Comparison of ENCODE assay signal across 8 cellular contexts in genomic region chr4:143183513-143184216, GRCh38. TPM values are rescaled to one million over a fixed set of nuclear protein-coding genes. Genes with fewer than 3 reads are reported as not detected.
DNase-seq lines count a peak whose midpoint lies in the region; ATAC-seq, FAIRE-seq and TF ChIP-seq lines count a peak whose summit lies in the region.
"Had no signal": no experiment of that assay in that cellular context is flagged by ENCODE, and none has a peak within 500 bp of the region (broad histone marks: within the 10 kb centered on the region; RNA-seq: fewer than 3 reads in every experiment).

No MANE protein-coding gene starts in this region.

- TF ChIP-seq CTCF in HCT116 (IDR thresholded peaks at IDR 0.05 in 2 of 3, conservative IDR thresholded peaks at IDR 0.05 in 1 of 3; ENCODE audit: borderline replicate concordance in 1 of 3, insufficient read depth in 1 of 3, low read depth in 2 of 3, low read length in 2 of 3): no peak
- TF ChIP-seq CTCF in esophagus muscularis mucosa (IDR thresholded peaks at IDR 0.05): no peak

- CTCF ChIA-PET in HCT116 (lab: Charles Lee): no interaction called here

- no peaks in the 10 kb centered on the region for H3K9me2 ChIP-seq in HCT116 (ENCODE audit: insufficient read depth)

- TF ChIP-seq EP300 in esophagus muscularis mucosa (IDR thresholded peaks at IDR 0.05): no peak

- RAD21 ChIA-PET in HCT116 (lab: Charles Lee; ENCODE audit: low non-redundant PET in 1 of 2, low total read pairs in 2 of 2, uncharacterized antibody in 2 of 2, unreplicated experiment in 2 of 2): no interaction called here

- no peak for FAIRE-seq in H54 (lab: Jason Lieb, UNC)
- FAIRE-seq: TTC549 had no signal

- peaks cover 47% of the 10 kb centered on the region for H3K79me2 ChIP-seq in HCT116 (ENCODE audit: insufficient read depth, low read length)

- H3K27ac ChIP-seq in HCT116 (ENCODE audit: low read depth, low read length) (peak overlapping the region; percentile 90), SJCRH30 (peak overlapping the region; percentile 75), esophagus muscularis mucosa (replicated peaks in 1 of 4) (peak overlapping the region; percentile 90 to 96 (median 92))

- peak overlapping the region; percentile 92 for H2AFZ ChIP-seq in HCT116 (ENCODE audit: low read depth, low read length, poor library complexity, severe bottlenecking)

- H3K4me2 ChIP-seq in HCT116 (ENCODE audit: low read length): peak overlapping the region; percentile 89

- 50% methylated on average over 9 of the region's 9 CpGs for WGBS in esophagus muscularis mucosa

- no peak for TF ChIP-seq POLR2A in HCT116 (IDR thresholded peaks at IDR 0.05; ENCODE audit: borderline replicate concordance, extremely low read depth, insufficient read depth, insufficient read length)
- no peak for TF ChIP-seq POLR2A in esophagus muscularis mucosa (IDR thresholded peaks at IDR 0.05; ENCODE audit: low read depth)
- TF ChIP-seq POLR2A in H54 (IDR thresholded peaks at IDR 0.05; ENCODE audit: low read depth, low read length): no peak

- H3K9ac ChIP-seq in HCT116 (ENCODE audit: low read length): peak overlapping the region; percentile 92

- BruUV-seq in HCT116 (replicated peaks; lab: Mats Ljungman, UMichigan): TSS peak; percentile 93

- H3K27me3 ChIP-seq in HCT116 (ENCODE audit: insufficient read depth, low read length) (no peaks in the 10 kb centered on the region), SJCRH30 (no peaks in the 10 kb centered on the region), esophagus muscularis mucosa (no peaks in the 10 kb centered on the region)

- H3K36me3 ChIP-seq in HCT116 (ENCODE audit: control insufficient read depth in 1 of 2, insufficient read depth in 2 of 2, low read length in 2 of 2): peaks cover 1 to 9% of the 10 kb centered on the region in 2 experiments; a peak in 2 of 4 replicates
- peaks cover 3% of the 10 kb centered on the region; the same call in 1 of the 2 replicates for H3K36me3 ChIP-seq in SJCRH30
- H3K36me3 ChIP-seq in esophagus muscularis mucosa: peaks cover 0 to 3% (median 0%) of the 10 kb centered on the region in 4 donors

- no peak for TF ChIP-seq RAD21 in HCT116 (IDR thresholded peaks at IDR 0.05; ENCODE audit: low read depth)

- H3K4me3 ChIP-seq in HCT116 (replicated peaks in 1 of 2; ENCODE audit: low read depth in 1 of 2, low read length in 2 of 2) (peak overlapping the region; percentile 54 to 87), SJCRH30 (peak overlapping the region; percentile 96), esophagus muscularis mucosa (peak overlapping the region; percentile 73 to 89 (median 85))

- intact Hi-C loops in HCT116 (cut with micrococcal nuclease): loop anchor here (10.0 kb wide), 1 partner anchor 151 kb away; the partner anchor contains the start of gene GAB1
- intact Hi-C loops in esophagus muscularis mucosa (cut with DNase I): no loop called here

- ATAC-seq in HCT116: no peak
- ATAC-seq in GM19397 (IDR thresholded peaks at IDR 0.05; ENCODE audit: unreplicated experiment): no peak

- peaks cover 8% of the 10 kb centered on the region; the same call in 1 of the 2 replicates for H4K20me1 ChIP-seq in HCT116 (ENCODE audit: insufficient read depth)

- H3K4me1 ChIP-seq in HCT116 (ENCODE audit: control insufficient read depth in 1 of 2, insufficient read depth in 2 of 2, low read length in 2 of 2) (peaks cover 15 to 29% of the 10 kb centered on the region in 2 experiments; a peak in 3 of 4 replicates), SJCRH30 (peaks cover 6% of the 10 kb centered on the region; the same call in 1 of the 2 replicates), esophagus muscularis mucosa (peaks cover 20 to 40% (median 34%) of the 10 kb centered on the region in 4 donors)

- DNase-seq in HCT116 (ENCODE audit: low read depth, low spot score) (no peak), SJCRH30 (no peak), esophagus muscularis mucosa (ENCODE audit: extremely low spot score) (no peak), renal cortical epithelial cell (ENCODE audit: low read depth) (peak; percentile 30), H54 (ENCODE audit: insufficient read length, low spot score) (no peak), COR-L47 (lab: John Stamatoyannopoulos, UW) (no peak)

- H3K9me3 ChIP-seq in HCT116 (ENCODE audit: control insufficient read depth in 1 of 2, insufficient read depth in 1 of 2, low read depth in 1 of 2, low read length in 2 of 2) (no peaks in the 10 kb centered on the region), SJCRH30 (replicated peaks) (no peaks in the 10 kb centered on the region), esophagus muscularis mucosa (peaks cover 0 to 1% (median 0%) of the 10 kb centered on the region in 4 donors)

- POLR2A ChIA-PET in HCT116 (lab: Charles Lee): no interaction called here

TF ChIP-seq in HCT116, 20 proteins besides CTCF, POLR2A, EP300 and RAD21:
- no peak for TF ChIP-seq SIN3A (IDR thresholded peaks at IDR 0.05; ENCODE audit: low read depth)

RNA-seq across cellular contexts. Expression of gene USP38, which starts 1.1 kb away (rescaled TPM):
- 18.6 TPM for total RNA-seq in HCT116 (2021; ENCODE audit: unreplicated experiment)
- polyA plus RNA-seq in HCT116 (2012): 7.0 and 8.3 TPM in 2 replicates
- total RNA-seq in SJCRH30 (2014; rRNA removed; shearing (Covaris generic)): 21.0 and 22.3 TPM in 2 replicates
- total RNA-seq in esophagus muscularis mucosa: 10 to 100 TPM; 16.6 to 25.5 (median 23.3) TPM
- total RNA-seq in renal cortical epithelial cell: 24.1 and 42.6 TPM in 2 replicates
